In the genomic region with DNA sequence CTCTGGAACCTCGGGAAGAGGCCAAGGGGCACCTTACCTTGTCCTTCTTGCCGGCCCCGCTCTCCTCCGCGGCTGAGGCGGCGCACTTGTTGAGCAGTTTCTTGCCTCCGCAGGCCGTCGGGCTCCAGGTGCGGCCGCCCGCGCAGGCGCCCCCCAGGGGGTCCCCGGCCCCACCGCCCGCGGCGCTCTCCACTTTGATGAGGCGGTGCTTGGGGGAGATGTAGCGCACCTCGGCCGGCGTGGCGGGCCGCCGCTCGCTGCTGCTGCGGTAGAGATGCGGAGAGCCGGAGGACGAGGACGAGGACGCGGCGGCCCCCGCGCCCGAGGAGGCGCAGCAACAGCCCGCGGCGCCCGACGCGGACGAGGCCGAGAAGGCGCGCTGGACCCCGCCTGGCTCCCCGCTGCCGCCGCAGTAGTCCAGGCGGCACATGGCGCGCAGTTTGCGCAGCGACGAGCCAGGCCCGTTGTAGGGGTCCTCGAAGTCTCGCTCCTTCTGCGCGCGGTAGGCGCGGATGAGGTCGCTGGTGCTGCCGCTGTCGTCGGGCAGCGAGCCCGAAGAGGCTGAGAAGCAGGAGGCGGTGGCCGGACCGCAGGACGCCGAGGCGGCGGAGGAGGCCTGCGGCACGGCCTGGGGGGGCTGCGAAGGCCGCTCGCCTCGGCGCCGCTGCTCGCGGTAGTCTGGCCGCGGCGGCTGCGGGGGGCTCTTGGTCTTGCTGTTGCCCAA, we compare ENCODE assay signal across 1 cellular context.
TF ChIP-seq lines count a peak whose summit lies in the region.

No MANE protein-coding gene starts in this region.

TF ChIP-seq in SK-N-SH treated with all-trans-retinoic acid at 6 μM for 48 hours, 23 proteins besides CTCF, POLR2A, EP300 and RAD21 (continued from another document):
- TF ChIP-seq, protein P1, sequence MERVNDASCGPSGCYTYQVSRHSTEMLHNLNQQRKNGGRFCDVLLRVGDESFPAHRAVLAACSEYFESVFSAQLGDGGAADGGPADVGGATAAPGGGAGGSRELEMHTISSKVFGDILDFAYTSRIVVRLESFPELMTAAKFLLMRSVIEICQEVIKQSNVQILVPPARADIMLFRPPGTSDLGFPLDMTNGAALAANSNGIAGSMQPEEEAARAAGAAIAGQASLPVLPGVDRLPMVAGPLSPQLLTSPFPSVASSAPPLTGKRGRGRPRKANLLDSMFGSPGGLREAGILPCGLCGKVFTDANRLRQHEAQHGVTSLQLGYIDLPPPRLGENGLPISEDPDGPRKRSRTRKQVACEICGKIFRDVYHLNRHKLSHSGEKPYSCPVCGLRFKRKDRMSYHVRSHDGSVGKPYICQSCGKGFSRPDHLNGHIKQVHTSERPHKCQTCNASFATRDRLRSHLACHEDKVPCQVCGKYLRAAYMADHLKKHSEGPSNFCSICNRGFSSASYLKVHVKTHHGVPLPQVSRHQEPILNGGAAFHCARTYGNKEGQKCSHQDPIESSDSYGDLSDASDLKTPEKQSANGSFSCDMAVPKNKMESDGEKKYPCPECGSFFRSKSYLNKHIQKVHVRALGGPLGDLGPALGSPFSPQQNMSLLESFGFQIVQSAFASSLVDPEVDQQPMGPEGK (CRISPR knock-in tag; IDR thresholded peaks at IDR 0.05; ENCODE audit: borderline replicate concordance) = no peak
- no peak for TF ChIP-seq PPARA (CRISPR knock-in tag; IDR thresholded peaks at IDR 0.05; ENCODE audit: borderline replicate concordance)
- TF ChIP-seq SNAI2 (CRISPR knock-in tag; IDR thresholded peaks at IDR 0.05) = no peak
- TF ChIP-seq ARNTL (CRISPR knock-in tag; IDR thresholded peaks at IDR 0.05; ENCODE audit: borderline replicate concordance, low read depth) = no peak
- TF ChIP-seq GLIS3 (CRISPR knock-in tag; IDR thresholded peaks at IDR 0.05) = no peak
- TF ChIP-seq BACH2 (CRISPR knock-in tag; IDR thresholded peaks at IDR 0.05; ENCODE audit: borderline replicate concordance) = no peak
- TF ChIP-seq, protein P2, sequence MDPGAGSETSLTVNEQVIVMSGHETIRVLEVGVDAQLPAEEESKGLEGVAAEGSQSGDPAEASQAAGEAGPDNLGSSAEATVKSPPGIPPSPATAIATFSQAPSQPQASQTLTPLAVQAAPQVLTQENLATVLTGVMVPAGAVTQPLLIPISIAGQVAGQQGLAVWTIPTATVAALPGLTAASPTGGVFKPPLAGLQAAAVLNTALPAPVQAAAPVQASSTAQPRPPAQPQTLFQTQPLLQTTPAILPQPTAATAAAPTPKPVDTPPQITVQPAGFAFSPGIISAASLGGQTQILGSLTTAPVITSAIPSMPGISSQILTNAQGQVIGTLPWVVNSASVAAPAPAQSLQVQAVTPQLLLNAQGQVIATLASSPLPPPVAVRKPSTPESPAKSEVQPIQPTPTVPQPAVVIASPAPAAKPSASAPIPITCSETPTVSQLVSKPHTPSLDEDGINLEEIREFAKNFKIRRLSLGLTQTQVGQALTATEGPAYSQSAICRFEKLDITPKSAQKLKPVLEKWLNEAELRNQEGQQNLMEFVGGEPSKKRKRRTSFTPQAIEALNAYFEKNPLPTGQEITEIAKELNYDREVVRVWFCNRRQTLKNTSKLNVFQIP (CRISPR knock-in tag; IDR thresholded peaks at IDR 0.05; ENCODE audit: borderline replicate concordance, low read depth) = no peak
- TF ChIP-seq TOX (CRISPR knock-in tag; IDR thresholded peaks at IDR 0.05; ENCODE audit: borderline replicate concordance) = no peak
